Comparison of ENCODE assay signal across 8 cellular contexts in the genomic region with DNA sequence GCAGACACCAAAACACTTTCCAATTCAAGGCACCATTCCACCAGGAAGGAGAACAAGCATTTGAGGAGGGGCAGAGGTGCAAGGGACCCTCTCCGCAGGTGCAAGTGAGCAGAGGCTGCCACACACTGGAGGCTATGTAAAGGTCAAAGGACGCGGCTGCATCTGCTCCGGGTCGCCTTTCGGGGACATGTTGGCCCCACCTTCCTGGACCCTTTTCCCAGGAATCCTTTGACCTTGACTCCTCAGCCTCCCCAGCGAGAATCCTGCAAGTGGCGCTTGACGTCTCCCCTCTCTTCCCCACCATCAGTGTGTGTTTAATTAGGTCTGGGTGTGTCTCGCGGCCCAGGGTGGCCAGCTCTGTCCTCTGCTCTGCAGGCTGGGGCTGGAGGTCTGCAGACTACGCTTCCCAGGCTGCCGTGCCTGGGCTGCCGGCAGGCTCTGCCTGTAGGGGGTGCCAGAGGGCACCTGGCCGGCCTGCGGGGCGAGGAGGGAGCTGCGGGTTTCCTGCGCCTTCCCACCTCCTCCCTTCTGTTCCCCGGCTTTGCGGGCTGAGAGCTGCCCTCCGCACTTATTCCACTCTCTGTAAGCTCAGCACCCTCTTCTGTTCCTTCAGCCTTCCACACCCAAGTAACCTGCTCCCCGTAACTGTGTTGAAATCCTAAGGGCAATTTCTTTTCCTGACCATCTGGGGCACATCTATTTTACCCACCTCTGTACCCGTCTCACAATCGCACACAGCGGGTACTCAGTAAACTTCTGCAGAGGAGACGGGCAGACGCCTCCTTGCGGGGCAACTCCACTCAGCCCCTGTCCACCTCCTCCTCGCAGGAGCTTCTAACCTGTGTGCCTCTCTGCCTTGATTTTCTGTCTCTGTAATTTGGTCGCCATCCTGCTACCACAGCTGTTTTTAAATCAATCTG.
DNase-seq lines count a peak whose midpoint lies in the region; ATAC-seq, FAIRE-seq and TF ChIP-seq lines count a peak whose summit lies in the region.

No MANE protein-coding gene starts in this region.

- ATAC-seq in GM18861 (IDR thresholded peaks at IDR 0.05; ENCODE audit: unreplicated experiment), result peak; percentile 38
- no peak for ATAC-seq in GM19455 (IDR thresholded peaks at IDR 0.05; ENCODE audit: unreplicated experiment)

- no peaks in the 10 kb centered on the region for H3K36me3 ChIP-seq in kidney (ENCODE audit: control insufficient read depth in 1 of 2, insufficient read depth in 2 of 2, low read length in 2 of 2)

- H3K27ac ChIP-seq in kidney (ENCODE audit: low read depth in 2 of 2, low read length in 2 of 2), result no peak overlapping the region

- no peak for FAIRE-seq in kidney (lab: Jason Lieb, UNC)

- TF ChIP-seq CTCF in LNCAP (IDR thresholded peaks at IDR 0.05) (peak; percentile 97), WI38 (IDR thresholded peaks at IDR 0.05; ENCODE audit: low read depth, low read length) (peak; percentile 88), cardiac fibroblast (IDR thresholded peaks at IDR 0.05; ENCODE audit: low read depth, low read length) (peak; percentile 92), kidney (IDR thresholded peaks at IDR 0.05; ENCODE audit: borderline replicate concordance, extremely low read depth, insufficient read depth) (peak; percentile 54)

- no peak overlapping the region for H3K9ac ChIP-seq in kidney (ENCODE audit: low read length in 2 of 2)

- peak; percentile 72 for DNase-seq in AG08395 (ENCODE audit: low spot score)
- peak; percentile 40 to 48 for DNase-seq in cardiac fibroblast (ENCODE audit: low read depth in 2 of 2)
- DNase-seq in kidney, result peak; percentile 72
- peak in 2 of 3 donors; percentile 18 to 45 for DNase-seq in stimulated activated CD4-positive, alpha-beta T cell treated with anti-CD3 and anti-CD28 coated beads, TNF-alpha, amount 100 ng/mL, for 1 hour (ENCODE audit: low read depth in 3 of 3, low spot score in 1 of 3)

- H3K4me1 ChIP-seq in kidney (ENCODE audit: control insufficient read depth in 1 of 2, insufficient read depth in 1 of 2, low read depth in 1 of 2, low read length in 2 of 2), result peaks cover 0 to 2% of the 10 kb centered on the region in 2 donors

- H3K4me3 ChIP-seq in WI38 (ENCODE audit: low read depth, low read length) (no peak overlapping the region), cardiac fibroblast (replicated peaks in 1 of 2; ENCODE audit: low read depth in 2 of 2, low read length in 2 of 2) (no peak overlapping the region), kidney (ENCODE audit: low read length in 2 of 2) (peak overlapping the region; percentile 28 to 36)

- no peaks in the 10 kb centered on the region for H3K9me3 ChIP-seq in kidney (ENCODE audit: control insufficient read depth in 1 of 2, low read length in 2 of 2)

- intact Hi-C loops in kidney (cut with DNase I), result no loop called here

Comparison
In these comparisons a context has a peak if more than half of its experiments do, and no peak if none do; other contexts are left out.
1. H3K4me3 ChIP-seq: peak in kidney (2 of 2); none in WI38 (single experiment) and cardiac fibroblast (0 of 2).
2. Peak in every context shown above with its lines, with median percentiles within 50 percentile points of each other: DNase-seq and CTCF ChIP-seq.